Comparison of ENCODE assay signal across 1 cellular context in the genomic region with DNA sequence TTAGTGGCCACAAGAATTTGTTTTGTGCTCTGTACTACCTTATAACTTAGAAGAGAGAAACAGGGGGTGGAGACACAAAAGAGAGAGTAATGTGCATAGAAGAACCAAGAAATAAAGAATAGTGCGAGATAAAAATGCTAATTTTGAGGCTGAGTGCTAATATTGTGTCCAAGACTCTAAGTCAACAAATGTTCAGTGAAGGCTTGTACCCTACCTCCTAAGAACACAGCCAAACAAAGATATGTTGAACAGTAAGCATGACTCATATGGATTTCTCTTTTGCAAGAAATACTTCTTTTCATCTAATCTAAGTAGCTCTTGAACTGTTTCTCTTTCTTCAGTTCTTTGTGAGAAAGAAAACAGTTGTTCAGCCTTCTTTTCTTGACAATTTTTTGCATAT.
TF ChIP-seq lines count a peak whose summit lies in the region.

No MANE protein-coding gene starts in this region.

TF ChIP-seq in A549, 52 proteins besides CTCF, POLR2A, EP300 and RAD21:
- TF ChIP-seq, protein P1, sequence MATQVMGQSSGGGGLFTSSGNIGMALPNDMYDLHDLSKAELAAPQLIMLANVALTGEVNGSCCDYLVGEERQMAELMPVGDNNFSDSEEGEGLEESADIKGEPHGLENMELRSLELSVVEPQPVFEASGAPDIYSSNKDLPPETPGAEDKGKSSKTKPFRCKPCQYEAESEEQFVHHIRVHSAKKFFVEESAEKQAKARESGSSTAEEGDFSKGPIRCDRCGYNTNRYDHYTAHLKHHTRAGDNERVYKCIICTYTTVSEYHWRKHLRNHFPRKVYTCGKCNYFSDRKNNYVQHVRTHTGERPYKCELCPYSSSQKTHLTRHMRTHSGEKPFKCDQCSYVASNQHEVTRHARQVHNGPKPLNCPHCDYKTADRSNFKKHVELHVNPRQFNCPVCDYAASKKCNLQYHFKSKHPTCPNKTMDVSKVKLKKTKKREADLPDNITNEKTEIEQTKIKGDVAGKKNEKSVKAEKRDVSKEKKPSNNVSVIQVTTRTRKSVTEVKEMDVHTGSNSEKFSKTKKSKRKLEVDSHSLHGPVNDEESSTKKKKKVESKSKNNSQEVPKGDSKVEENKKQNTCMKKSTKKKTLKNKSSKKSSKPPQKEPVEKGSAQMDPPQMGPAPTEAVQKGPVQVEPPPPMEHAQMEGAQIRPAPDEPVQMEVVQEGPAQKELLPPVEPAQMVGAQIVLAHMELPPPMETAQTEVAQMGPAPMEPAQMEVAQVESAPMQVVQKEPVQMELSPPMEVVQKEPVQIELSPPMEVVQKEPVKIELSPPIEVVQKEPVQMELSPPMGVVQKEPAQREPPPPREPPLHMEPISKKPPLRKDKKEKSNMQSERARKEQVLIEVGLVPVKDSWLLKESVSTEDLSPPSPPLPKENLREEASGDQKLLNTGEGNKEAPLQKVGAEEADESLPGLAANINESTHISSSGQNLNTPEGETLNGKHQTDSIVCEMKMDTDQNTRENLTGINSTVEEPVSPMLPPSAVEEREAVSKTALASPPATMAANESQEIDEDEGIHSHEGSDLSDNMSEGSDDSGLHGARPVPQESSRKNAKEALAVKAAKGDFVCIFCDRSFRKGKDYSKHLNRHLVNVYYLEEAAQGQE (IDR thresholded peaks at IDR 0.05) = no peak
- TF ChIP-seq FOSL2 (IDR thresholded peaks at IDR 0.05) = no peak
- peak; percentile 59; the same call in 1 of the 2 replicates for TF ChIP-seq FOSL2 (CRISPR knock-in tag; IDR thresholded peaks at IDR 0.05)
